In genomic region chr6:51060262-51060762, GRCh38 we compare ENCODE assay signal across 27 cellular contexts.
"Had no signal": no experiment of that assay in that cellular context is flagged by ENCODE, and none has a peak within 500 bp of the region (broad histone marks: within the 10 kb centered on the region; RNA-seq: fewer than 3 reads in every experiment).

No MANE protein-coding gene starts in this region.

- DNase-seq: naive thymus-derived CD8-positive, alpha-beta T cell; nephron progenitor cell; nucleus accumbens; pancreas; right cardiac atrium; right lobe of liver; sigmoid colon; small intestine; stimulated activated CD4-positive, alpha-beta T cell treated with anti-CD3 and anti-CD28 coated beads, Interleukin-15, amount 100 ng/mL, for 24 hours; stimulated activated CD4-positive, alpha-beta T cell treated with anti-CD3 and anti-CD28 coated beads, Interleukin-2, amount 100 ng/mL, for 24 hours; stimulated activated CD4-positive, alpha-beta T cell treated with anti-CD3 and anti-CD28 coated beads, Interleukin-2, amount 100 ng/mL, for 48 hours; stimulated activated CD4-positive, alpha-beta T cell treated with anti-CD3 and anti-CD28 coated beads, Interleukin-4, amount 100 ng/mL, for 24 hours; stimulated activated naive B cell treated with anti-CD40 and anti-IgM and Interleukin-4, amounts not matched to agents 10 μg/mL and 1 μg/mL and 100 μg/mL, for 72 hours; stimulated activated naive CD4-positive, alpha-beta T cell treated with Interleukin-2 at 50 U/mL for 16 hours; stomach; thyroid gland; trophoblast cell; upper lobe of left lung had no signal

- H3K9me3 Mint-ChIP-seq: nephron progenitor cell; stimulated activated naive B cell treated with anti-CD40 and anti-IgM and Interleukin-4, amounts not matched to agents 10 μg/mL and 1 μg/mL and 100 μg/mL, for 72 hours had no signal

- H3K27ac ChIP-seq: neutrophil, pancreas, prostate gland, right lobe of liver, sigmoid colon, stomach, thoracic aorta, thyroid gland, tibial nerve, upper lobe of left lung, vagina had no signal

- H3K36me3 Mint-ChIP-seq: naive thymus-derived CD8-positive, alpha-beta T cell; natural killer cell treated with Interleukin-12 subunit alpha and Interleukin-12 subunit beta and Interleukin-15 and Interleukin-18, amount 100 ng/mL, for 72 hours; stimulated activated effector memory CD8-positive, alpha-beta T cell treated with anti-CD3 and anti-CD28 coated beads, Interleukin-12 subunit alpha, Interleukin-12 subunit beta, amount 100 ng/mL, for 72 hours; stimulated activated naive B cell treated with anti-CD40 and anti-IgM and Interleukin-4, amounts not matched to agents 10 μg/mL and 1 μg/mL and 100 μg/mL, for 72 hours had no signal

- H3K27ac Mint-ChIP-seq: naive thymus-derived CD8-positive, alpha-beta T cell; natural killer cell treated with Interleukin-12 subunit alpha and Interleukin-12 subunit beta and Interleukin-15 and Interleukin-18, amount 100 ng/mL, for 72 hours; nephron progenitor cell; stimulated activated effector memory CD8-positive, alpha-beta T cell treated with anti-CD3 and anti-CD28 coated beads, Interleukin-12 subunit alpha, Interleukin-12 subunit beta, amount 100 ng/mL, for 72 hours; stimulated activated naive B cell treated with anti-CD40 and anti-IgM and Interleukin-4, amounts not matched to agents 10 μg/mL and 1 μg/mL and 100 μg/mL, for 72 hours; stimulated activated naive CD8-positive, alpha-beta T cell treated with anti-CD3 and anti-CD28 coated beads, Interleukin-15, Interleukin-2, amounts not matched to agents 100 ng/mL and 50 ng/mL, for 24 hours had no signal

- H3K4me1 ChIP-seq: pancreas, prostate gland, right lobe of liver, sigmoid colon, stomach, thyroid gland, tibial nerve, upper lobe of left lung, vagina had no signal

- ATAC-seq: naive thymus-derived CD8-positive, alpha-beta T cell; natural killer cell treated with Interleukin-12 subunit alpha and Interleukin-12 subunit beta and Interleukin-15 and Interleukin-18, amount 100 ng/mL, for 72 hours; pancreas; right cardiac atrium; right lobe of liver; stimulated activated effector memory CD8-positive, alpha-beta T cell treated with anti-CD3 and anti-CD28 coated beads, Interleukin-12 subunit alpha, Interleukin-12 subunit beta, amount 100 ng/mL, for 72 hours; stimulated activated naive B cell treated with anti-CD40 and anti-IgM and Interleukin-4, amounts not matched to agents 10 μg/mL and 1 μg/mL and 100 μg/mL, for 72 hours had no signal

- H3K4me3 Mint-ChIP-seq: naive thymus-derived CD8-positive, alpha-beta T cell; natural killer cell treated with Interleukin-12 subunit alpha and Interleukin-12 subunit beta and Interleukin-15 and Interleukin-18, amount 100 ng/mL, for 72 hours; nephron progenitor cell; neural crest cell; stimulated activated effector memory CD8-positive, alpha-beta T cell treated with anti-CD3 and anti-CD28 coated beads, Interleukin-12 subunit alpha, Interleukin-12 subunit beta, amount 100 ng/mL, for 72 hours; stimulated activated naive B cell treated with anti-CD40 and anti-IgM and Interleukin-4, amounts not matched to agents 10 μg/mL and 1 μg/mL and 100 μg/mL, for 72 hours; stimulated activated naive CD8-positive, alpha-beta T cell treated with anti-CD3 and anti-CD28 coated beads, Interleukin-15, Interleukin-2, amounts not matched to agents 100 ng/mL and 50 ng/mL, for 24 hours had no signal

- H3K9me3 ChIP-seq: neutrophil, pancreas, prostate gland, right lobe of liver, sigmoid colon, stomach, thoracic aorta, thyroid gland, tibial nerve, upper lobe of left lung, vagina had no signal

- H3K4me3 ChIP-seq: pancreas, prostate gland, right lobe of liver, sigmoid colon, stomach, thoracic aorta, thyroid gland, tibial nerve, upper lobe of left lung, vagina had no signal

- H3K4me1 Mint-ChIP-seq: naive thymus-derived CD8-positive, alpha-beta T cell; nephron progenitor cell; neural crest cell; stimulated activated effector memory CD8-positive, alpha-beta T cell treated with anti-CD3 and anti-CD28 coated beads, Interleukin-12 subunit alpha, Interleukin-12 subunit beta, amount 100 ng/mL, for 72 hours; stimulated activated naive B cell treated with anti-CD40 and anti-IgM and Interleukin-4, amounts not matched to agents 10 μg/mL and 1 μg/mL and 100 μg/mL, for 72 hours had no signal

- H3K27me3 Mint-ChIP-seq: naive thymus-derived CD8-positive, alpha-beta T cell; natural killer cell treated with Interleukin-12 subunit alpha and Interleukin-12 subunit beta and Interleukin-15 and Interleukin-18, amount 100 ng/mL, for 72 hours; stimulated activated naive B cell treated with anti-CD40 and anti-IgM and Interleukin-4, amounts not matched to agents 10 μg/mL and 1 μg/mL and 100 μg/mL, for 72 hours; stimulated activated naive CD8-positive, alpha-beta T cell treated with anti-CD3 and anti-CD28 coated beads, Interleukin-15, Interleukin-2, amounts not matched to agents 100 ng/mL and 50 ng/mL, for 24 hours had no signal

- H3K36me3 ChIP-seq: neutrophil, pancreas, prostate gland, right lobe of liver, sigmoid colon, stomach, thoracic aorta, thyroid gland, tibial nerve, upper lobe of left lung, vagina had no signal

- H3K27me3 ChIP-seq: neutrophil, pancreas, right lobe of liver, sigmoid colon, stomach, thyroid gland, tibial nerve, upper lobe of left lung, vagina had no signal
